ENCODE assay signal across 26 cellular contexts in the genomic region with DNA sequence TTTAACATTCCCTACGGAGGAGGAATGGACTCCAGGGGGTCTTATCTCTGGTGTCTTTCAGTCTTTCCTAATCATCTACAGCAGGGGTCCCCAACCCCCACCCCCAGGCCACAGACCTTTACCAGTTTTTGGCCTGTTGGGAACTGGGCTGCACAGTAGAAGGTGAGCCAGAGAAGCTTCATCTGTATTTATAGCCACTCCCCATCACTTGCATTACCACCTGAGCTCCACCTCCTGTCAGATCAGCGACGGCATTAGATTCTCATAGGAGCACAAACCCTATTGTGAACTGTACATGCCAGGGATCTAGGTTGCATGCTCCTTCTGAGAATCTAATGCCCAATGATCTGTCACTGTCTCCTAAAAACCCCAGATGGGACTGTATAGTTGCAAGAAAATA.
"Had no signal": no experiment of that assay in that cellular context is flagged by ENCODE, and none has a peak within 500 bp of the region (broad histone marks: within the 10 kb centered on the region; RNA-seq: fewer than 3 reads in every experiment).

No MANE protein-coding gene starts in this region.

- H3K4me3 ChIP-seq: stomach, suprapubic skin, testis, thoracic aorta, thyroid gland, tibial artery, tibial nerve, transverse colon, upper lobe of left lung, upper lobe of right lung, uterus, vagina had no signal

- H3K36me3 ChIP-seq: stomach, suprapubic skin, thoracic aorta, thyroid gland, tibial artery, tibial nerve, transverse colon, upper lobe of left lung, upper lobe of right lung, uterus, vagina had no signal

- H3K27ac ChIP-seq: stomach, suprapubic skin, testis, thoracic aorta, thyroid gland, tibial artery, tibial nerve, transverse colon, upper lobe of left lung, upper lobe of right lung, uterus, vagina had no signal

- H3K9me3 ChIP-seq: suprapubic skin, testis, thoracic aorta, thyroid gland, transverse colon, upper lobe of right lung, uterus, vagina had no signal

- H3K4me1 ChIP-seq: suprapubic skin, testis, tibial artery, transverse colon, upper lobe of left lung, uterus, vagina had no signal

- ATAC-seq: stimulated activated effector memory CD8-positive, alpha-beta T cell treated with anti-CD3 and anti-CD28 coated beads, Interleukin-12 subunit alpha, Interleukin-12 subunit beta, amount 100 ng/mL, for 72 hours; stimulated activated memory B cell treated with anti-CD40 and anti-IgM and Interleukin-4, amounts not matched to agents 10 μg/mL and 1 μg/mL and 100 μg/mL, for 72 hours; stimulated activated naive B cell treated with anti-CD40 and anti-IgM and Interleukin-4, amounts not matched to agents 10 μg/mL and 1 μg/mL and 100 μg/mL, for 72 hours; stimulated activated naive CD8-positive, alpha-beta T cell treated with anti-CD3 and anti-CD28 coated beads, Interleukin-15, amount 100 ng/mL, for 72 hours; stimulated activated naive CD8-positive, alpha-beta T cell treated with anti-CD3 and anti-CD28 coated beads, Interleukin-15, Interleukin-2, amounts not matched to agents 100 U/mL and 50 U/mL, for 24 hours; upper lobe of right lung had no signal

- DNase-seq: stimulated activated CD4-positive, alpha-beta T cell treated with anti-CD3 and anti-CD28 coated beads, Interleukin-2, amount 100 ng/mL, for 48 hours; stimulated activated CD4-positive, alpha-beta T cell treated with anti-CD3 and anti-CD28 coated beads, Interleukin-4, amount 100 ng/mL, for 1 hour; stimulated activated CD4-positive, alpha-beta T cell treated with anti-CD3 and anti-CD28 coated beads, Interleukin-4, amount 100 ng/mL, for 24 hours; stimulated activated CD4-positive, alpha-beta T cell treated with anti-CD3 and anti-CD28 coated beads, Interleukin-4, amount 100 ng/mL, for 4 hours; stimulated activated CD8-positive, alpha-beta memory T cell treated with anti-CD3 and anti-CD28 coated beads, Interleukin-4, amount 100 ng/mL, for 48 hours; stimulated activated naive B cell treated with anti-CD40 and anti-IgM and Interleukin-4, amounts not matched to agents 10 μg/mL and 1 μg/mL and 100 μg/mL, for 72 hours; stimulated activated naive CD4-positive, alpha-beta T cell; stimulated activated naive CD4-positive, alpha-beta T cell treated with Interleukin-2 at 50 U/mL for 16 hours; stimulated activated naive CD8-positive, alpha-beta T cell treated with anti-CD3 and anti-CD28 coated beads, Interleukin-15, amount 100 ng/mL, for 72 hours; stimulated activated naive CD8-positive, alpha-beta T cell treated with anti-CD3 and anti-CD28 coated beads, Interleukin-15, Interleukin-2, amounts not matched to agents 100 U/mL and 50 U/mL, for 24 hours; stomach; substantia nigra; testis; thyroid gland; tibial artery; transverse colon; trophoblast cell; upper lobe of left lung; upper lobe of right lung; uterus had no signal
